Comparison of ENCODE assay signal across 8 cellular contexts in the genomic region with DNA sequence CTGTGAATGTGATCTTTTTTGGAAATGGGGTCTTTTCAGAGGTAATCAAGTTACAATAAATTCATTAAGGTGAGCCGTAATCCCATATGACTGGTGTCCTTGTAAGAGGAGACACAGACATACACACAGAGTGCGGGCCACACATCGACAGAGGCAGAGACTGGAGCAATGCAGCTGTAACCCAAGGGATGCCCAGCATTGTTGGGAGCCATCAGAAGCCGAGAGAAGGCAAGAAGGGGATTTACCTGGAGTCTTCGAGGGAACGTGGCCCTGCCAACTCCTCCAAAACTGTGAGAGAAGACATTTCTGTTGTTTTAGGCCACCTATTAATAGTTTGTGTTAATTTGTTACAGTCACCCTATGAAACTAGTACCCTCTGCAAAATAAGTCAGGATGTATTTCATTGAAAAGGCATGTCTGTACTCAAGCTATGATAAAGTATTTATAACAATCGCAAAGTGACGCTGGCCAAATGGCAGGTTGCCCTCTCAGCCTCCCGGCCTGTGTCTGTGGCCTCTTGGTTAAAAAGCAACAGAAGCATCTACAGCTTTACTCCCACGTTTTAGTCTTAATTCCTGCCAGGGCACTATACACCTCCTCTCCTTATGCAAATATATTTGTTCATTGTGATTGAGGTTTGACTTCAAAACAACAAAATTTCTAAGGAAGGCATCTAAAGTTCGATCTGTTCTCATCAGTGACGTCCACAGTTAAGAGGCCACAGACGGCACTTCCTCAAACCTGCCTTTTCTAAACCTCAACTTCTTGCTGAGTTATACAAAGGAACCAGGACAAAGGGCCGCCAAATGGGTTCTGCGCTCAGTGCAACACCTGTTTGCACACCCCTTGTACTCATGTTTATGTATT. TPM values are rescaled to one million over a fixed set of nuclear protein-coding genes. Genes with fewer than 3 reads are reported as not detected.
DNase-seq lines count a peak whose midpoint lies in the region; ATAC-seq, FAIRE-seq and TF ChIP-seq lines count a peak whose summit lies in the region.

No MANE protein-coding gene starts in this region.

- no peak for TF ChIP-seq POLR2A in NB4 (IDR thresholded peaks at IDR 0.05; ENCODE audit: extremely low read depth, insufficient read length)

- H2AK5ac ChIP-seq in trophoblast cell (ENCODE audit: low read length), result no peak overlapping the region

- H3K9me3 Mint-ChIP-seq in CD4-positive, CD25-positive, alpha-beta regulatory T cell, result no peaks in the 10 kb centered on the region

- no peak overlapping the region for H2AFZ ChIP-seq in trophoblast cell (ENCODE audit: insufficient read depth, low read length, poor library complexity)

- no peaks in the 10 kb centered on the region for H3K79me1 ChIP-seq in trophoblast cell (ENCODE audit: low read length)

- no peak overlapping the region for H3K4me3 Mint-ChIP-seq in CD4-positive, CD25-positive, alpha-beta regulatory T cell

- H3K27ac Mint-ChIP-seq in CD4-positive, CD25-positive, alpha-beta regulatory T cell, result peak overlapping the region; percentile 10 to 65 (median 12)

- H3K18ac ChIP-seq in trophoblast cell (ENCODE audit: low read length), result no peak overlapping the region

- H3K36me3 Mint-ChIP-seq in CD4-positive, CD25-positive, alpha-beta regulatory T cell, result peaks cover 15% of the 10 kb centered on the region

- no peak overlapping the region for H2BK5ac ChIP-seq in trophoblast cell (ENCODE audit: low read depth, low read length, poor library complexity)

- H3K9ac ChIP-seq in mucosa of rectum (ENCODE audit: low read depth in 1 of 2, low read length in 2 of 2) (peak overlapping the region in 1 of 2 donors; percentile 7), trophoblast cell (ENCODE audit: low read length) (no peak overlapping the region)

- FAIRE-seq in bronchial epithelial cell (lab: Jason Lieb, UNC), result no peak

- no peaks in the 10 kb centered on the region for H3K4me1 ChIP-seq in CD4-positive, CD25-positive, alpha-beta regulatory T cell (ENCODE audit: control insufficient read depth, insufficient read depth, low read length, poor library complexity, severe bottlenecking)
- peaks cover 16 to 18% of the 10 kb centered on the region in 2 donors for H3K4me1 ChIP-seq in mucosa of rectum (ENCODE audit: control insufficient read depth in 2 of 2, insufficient read depth in 2 of 2, low read length in 2 of 2)
- no peaks in the 10 kb centered on the region for H3K4me1 ChIP-seq in trophoblast cell (ENCODE audit: control insufficient read depth in 1 of 2, insufficient read depth in 2 of 2, low read length in 2 of 2)

- no peaks in the 10 kb centered on the region for H3K27me3 ChIP-seq in CD4-positive, CD25-positive, alpha-beta regulatory T cell (ENCODE audit: control insufficient read depth, insufficient read depth, low read length)
- H3K27me3 ChIP-seq in bronchial epithelial cell (ENCODE audit: control insufficient read depth, insufficient read depth, low read length), result no peaks in the 10 kb centered on the region
- H3K27me3 ChIP-seq in mucosa of rectum (ENCODE audit: control insufficient read depth in 2 of 2, insufficient read depth in 2 of 2, low read length in 2 of 2), result no peaks in the 10 kb centered on the region
- no peaks in the 10 kb centered on the region for H3K27me3 ChIP-seq in trophoblast cell (ENCODE audit: insufficient read depth, low read length)

- peaks cover 5 to 42% (median 17%) of the 10 kb centered on the region in 4 donors for H3K4me1 Mint-ChIP-seq in CD4-positive, CD25-positive, alpha-beta regulatory T cell

- no peak for TF ChIP-seq CTCF in NB4 (IDR thresholded peaks at IDR 0.05; ENCODE audit: low read depth, low read length)
- no peak for TF ChIP-seq CTCF in bronchial epithelial cell (IDR thresholded peaks at IDR 0.05; ENCODE audit: insufficient read depth, low read length, severe bottlenecking)

- no CpG with 5 or more reads among the region's 15 CpGs for WGBS in trophoblast cell (ENCODE audit: extremely low coverage, insufficient coverage, insufficient read length)

- H3K23ac ChIP-seq in trophoblast cell (ENCODE audit: low read length), result no peak overlapping the region

- no peak overlapping the region for H2BK120ac ChIP-seq in trophoblast cell (ENCODE audit: insufficient read depth, low read length, poor library complexity)

- no peak overlapping the region for H3K27ac ChIP-seq in CD4-positive, CD25-positive, alpha-beta regulatory T cell (ENCODE audit: insufficient read depth, low read length, poor library complexity, severe bottlenecking)
- H3K27ac ChIP-seq in mucosa of rectum (ENCODE audit: low read depth in 2 of 2, low read length in 2 of 2) (peak overlapping the region; percentile 26 to 58), trophoblast cell (ENCODE audit: low read depth, low read length) (no peak overlapping the region)

- peak; percentile 59 to 64 for ATAC-seq in CD4-positive, CD25-positive, alpha-beta regulatory T cell (ENCODE audit: low read depth in 2 of 2)
- peak; percentile 71 for ATAC-seq in GM21576 (IDR thresholded peaks at IDR 0.05; ENCODE audit: unreplicated experiment)

- no peak overlapping the region for H4K12ac ChIP-seq in trophoblast cell (ENCODE audit: low read depth, low read length)

- no peak overlapping the region for H3K14ac ChIP-seq in trophoblast cell (ENCODE audit: low read length)

- H3K27me3 Mint-ChIP-seq in CD4-positive, CD25-positive, alpha-beta regulatory T cell, result no peaks in the 10 kb centered on the region

- H4K8ac ChIP-seq in trophoblast cell (ENCODE audit: low read depth, low read length), result no peak overlapping the region

- no peaks in the 10 kb centered on the region for H3K9me3 ChIP-seq in CD4-positive, CD25-positive, alpha-beta regulatory T cell (ENCODE audit: control insufficient read depth in 2 of 2, low read length in 2 of 2)
- H3K9me3 ChIP-seq in mucosa of rectum (ENCODE audit: control insufficient read depth in 2 of 2, low read length in 2 of 2) (no peaks in the 10 kb centered on the region), trophoblast cell (ENCODE audit: insufficient read depth, low read depth, low read length) (peaks cover 2% of the 10 kb centered on the region)

- DNase-seq in CD4-positive, CD25-positive, alpha-beta regulatory T cell, result peak in 2 of 3 donors; percentile 15 to 38
- peak; percentile 76 for DNase-seq in NB4 (ENCODE audit: low read depth)
- DNase-seq in bronchial epithelial cell (ENCODE audit: low read depth), result peak; percentile 29
- DNase-seq in NCI-H524 treated with DMSO at 0.1 percent for 48 hours (lab: John Stamatoyannopoulos, UW), result no peak
- DNase-seq in HCEC 1CT, result no peak
- DNase-seq in trophoblast cell, result no peak

- no peak overlapping the region for H4K91ac ChIP-seq in trophoblast cell (ENCODE audit: low read depth, low read length)

- no peak overlapping the region for H3K4me3 ChIP-seq in CD4-positive, CD25-positive, alpha-beta regulatory T cell (ENCODE audit: low read depth, low read length)
- no peak overlapping the region for H3K4me3 ChIP-seq in NB4 (ENCODE audit: low read depth, low read length)
- H3K4me3 ChIP-seq in bronchial epithelial cell (ENCODE audit: low read depth, low read length), result no peak overlapping the region
- H3K4me3 ChIP-seq in mucosa of rectum (ENCODE audit: low read length in 2 of 2), result no peak overlapping the region
- no peak overlapping the region for H3K4me3 ChIP-seq in trophoblast cell (ENCODE audit: low read depth, low read length)

- H3K36me3 ChIP-seq in CD4-positive, CD25-positive, alpha-beta regulatory T cell (ENCODE audit: control insufficient read depth, insufficient read depth, low read length), result no peaks in the 10 kb centered on the region
- H3K36me3 ChIP-seq in bronchial epithelial cell (ENCODE audit: control insufficient read depth, insufficient read depth, low read length) (peaks cover 1% of the 10 kb centered on the region), mucosa of rectum (ENCODE audit: control insufficient read depth in 2 of 2, insufficient read depth in 2 of 2, low read length in 2 of 2) (peaks cover 0 to 4% of the 10 kb centered on the region in 2 donors), trophoblast cell (ENCODE audit: control insufficient read depth in 1 of 2, insufficient read depth in 2 of 2, low read length in 2 of 2) (no peaks in the 10 kb centered on the region)

- no peak overlapping the region for H2BK12ac ChIP-seq in trophoblast cell (ENCODE audit: low read length)

- H3K4me2 ChIP-seq in trophoblast cell (ENCODE audit: low read length), result no peak overlapping the region

- no peak overlapping the region for H3K4ac ChIP-seq in trophoblast cell (ENCODE audit: low read depth, low read length)

- H3K79me2 ChIP-seq in trophoblast cell (ENCODE audit: control insufficient read depth, insufficient read depth, low read length, poor library complexity), result no peaks in the 10 kb centered on the region

RNA-seq across cellular contexts. Expression of gene HIPK2, which starts 46.8 kb away (rescaled TPM):
- 17.5 TPM for total RNA-seq in CD4-positive, CD25-positive, alpha-beta regulatory T cell
- polyA plus RNA-seq in CD4-positive, CD25-positive, alpha-beta regulatory T cell, result 1 to 10 TPM in 1 of 4 donors, under 1 TPM in 3; 0.44 to 1.3 (median 0.68) TPM
- total RNA-seq in bronchial epithelial cell, result 5.8 and 8.4 TPM in 2 replicates
- 6.8 and 8.0 TPM in 2 replicates for polyA plus RNA-seq in trophoblast cell (2013)

Comparison
In these comparisons a context has a peak if more than half of its experiments do, and no peak if none do; other contexts are left out.
1. DNase-seq: peak in CD4-positive, CD25-positive, alpha-beta regulatory T cell (2 of 3), NB4 (single experiment) and bronchial epithelial cell (single experiment); none in NCI-H524 treated with DMSO at 0.1 percent for 48 hours (single experiment), HCEC 1CT (single experiment) and trophoblast cell (0 of 2).
2. H3K27ac ChIP-seq: peak in mucosa of rectum (2 of 2); none in CD4-positive, CD25-positive, alpha-beta regulatory T cell (single experiment) and trophoblast cell (single experiment).